25 cellular contexts compared by ENCODE assay signal in genomic region chr2:195495966-195496365, GRCh38.
"Had no signal": no experiment of that assay in that cellular context is flagged by ENCODE, and none has a peak within 500 bp of the region (broad histone marks: within the 10 kb centered on the region; RNA-seq: fewer than 3 reads in every experiment).

No MANE protein-coding gene starts in this region.

- H3K27ac ChIP-seq: brain microvascular endothelial cell, KMS-11, SJSA1 had no signal

- FAIRE-seq: RCC 7860 had no signal

- H3K9ac ChIP-seq: KMS-11 had no signal

- DNase-seq: activated CD4-positive, alpha-beta T cell treated with anti-CD3 and anti-CD28 coated beads for 48 hours; activated CD4-positive, alpha-beta T cell treated with anti-CD3 and anti-CD28 coated beads, Interleukin-2, amount 50 U/mL, for 4 hours; activated CD4-positive, CD25-positive, alpha-beta regulatory T cell treated with anti-CD3 and anti-CD28 coated beads, Interleukin-2, amount 50 U/mL, for 72 hours; activated CD8-positive, alpha-beta T cell treated with anti-CD3 and anti-CD28 coated beads, Interleukin-2, amount 10 ng/mL, durations not matched to agents 7 days and 5 days; activated gamma-delta T cell treated with Interleukin-2 at 50 U/mL for 16 hours; activated naive CD4-positive, alpha-beta T cell treated with anti-CD3 and anti-CD28 coated beads, Interleukin-2, amount 10 ng/mL, durations not matched to agents 7 days and 5 days; activated naive CD8-positive, alpha-beta T cell treated with anti-CD3 and anti-CD28 coated beads for 36 hours; activated T-cell treated with anti-CD3 and anti-CD28 coated beads, Interleukin-2, amount 50 U/mL, for 48 hours; brain microvascular endothelial cell; cerebellar nuclear complex; NCI-H1105 treated with DMSO at 0.1 percent for 48 hours; NCI-H1436 treated with DMSO at 0.1 percent for 48 hours; NCI-H187; NCI-H2081; NCI-H510A treated with DMSO at 0.1 percent for 48 hours; NCI-H69; PC-3; SHP77; SW 1271; T-helper 9 cell had no signal

- H3K4me2 ChIP-seq: KMS-11 had no signal

- H3K4me3 ChIP-seq: SJSA1 had no signal

- H3K27me3 ChIP-seq: brain microvascular endothelial cell, SJSA1 had no signal

- H3K36me3 ChIP-seq: brain microvascular endothelial cell, SJSA1 had no signal

- H3K9me3 ChIP-seq: SJSA1 had no signal

- H3K4me1 ChIP-seq: SJSA1 had no signal

- ATAC-seq: PC-3, SK-N-SH treated with all-trans-retinoic acid at 6 μM for 48 hours, WTC11 had no signal
